ENCODE assay signal across 9 cellular contexts in genomic region chr17:38584350-38584925, GRCh38. TPM values are rescaled to one million over a fixed set of nuclear protein-coding genes. Genes with fewer than 3 reads are reported as not detected.
DNase-seq lines count a peak whose midpoint lies in the region; ATAC-seq, FAIRE-seq and TF ChIP-seq lines count a peak whose summit lies in the region.
"Had no signal": no experiment of that assay in that cellular context is flagged by ENCODE, and none has a peak within 500 bp of the region (broad histone marks: within the 10 kb centered on the region; RNA-seq: fewer than 3 reads in every experiment).

No MANE protein-coding gene starts in this region.

- TF ChIP-seq CTCF in CD4-positive, alpha-beta T cell (IDR thresholded peaks at IDR 0.05), result peak; percentile 91
- TF ChIP-seq CTCF in HFFc6 (IDR thresholded peaks at IDR 0.05) (peak; percentile 97), PC-9 (conservative IDR thresholded peaks at IDR 0.05) (peak; percentile 95), fibroblast of pulmonary artery (IDR thresholded peaks at IDR 0.05; ENCODE audit: low read length, missing control alignments) (peak; percentile 81), omental fat pad (IDR thresholded peaks at IDR 0.05) (peak in 1 of 3 donors; percentile 77)

- intact Hi-C loops in CD4-positive, alpha-beta T cell (cut with DNase I, micrococcal nuclease), result loop anchor here (1.0 to 2.0 kb wide), 3 partner anchors 26 to 92 kb away; no protein-coding TSS in a partner anchor
- intact Hi-C loops in PC-9 (cut with micrococcal nuclease; ENCODE audit: unreplicated experiment), result loop anchor here (1.0 to 2.0 kb wide), 4 partner anchors 26 to 162 kb away; no protein-coding TSS in a partner anchor

- H3K4me2 ChIP-seq in PC-9, result peak overlapping the region; percentile 75

- peaks cover 86% of the 10 kb centered on the region for H3K27me3 Mint-ChIP-seq in CD4-positive, alpha-beta T cell
- peaks cover 47% of the 10 kb centered on the region for H3K27me3 Mint-ChIP-seq in HFFc6 (ENCODE audit: insufficient read depth)

- POLR2A ChIA-PET in CD4-positive, alpha-beta T cell (lab: Charles Lee), result interaction anchor here (3.9 kb wide), 1 partner anchor 26 kb away, joined by 16 read pairs; no protein-coding TSS in a partner anchor
- POLR2A ChIA-PET in PC-9 (lab: Charles Lee; ENCODE audit: unreplicated experiment), result interaction anchor here (0.6 to 0.8 kb wide), 3 partner anchors 24 to 1037 kb away, joined by 3 to 7 read pairs (median 4); no protein-coding TSS in a partner anchor

- peaks cover 36% of the 10 kb centered on the region for H3F3A ChIP-seq in PC-9 (ENCODE audit: insufficient read depth, low read depth)

- ATAC-seq in CD4-positive, alpha-beta T cell (ENCODE audit: poor library complexity), result peak; percentile 88
- ATAC-seq in omental fat pad (ENCODE audit: low FRiP score) (peak; percentile 79), GM21515 (IDR thresholded peaks at IDR 0.05; ENCODE audit: unreplicated experiment) (no peak)

- no peak overlapping the region for H3K4me3 Mint-ChIP-seq in CD4-positive, alpha-beta T cell
- H3K4me3 Mint-ChIP-seq in HFFc6, result no peak overlapping the region; the same call in 1 of the 2 replicates
- H3K4me3 Mint-ChIP-seq: stimulated activated naive CD8-positive, alpha-beta T cell treated with anti-CD3 and anti-CD28 coated beads, Interleukin-15, Interleukin-2, amounts not matched to agents 100 ng/mL and 50 ng/mL, for 24 hours had no signal

- DNase-seq in CD4-positive, alpha-beta T cell, result peak in 9 of 10 experiments; percentile 22 to 68 (median 48)
- DNase-seq in HFFc6 (peak; percentile 23), PC-9 (peak; percentile 81 to 91), fibroblast of pulmonary artery (ENCODE audit: low read depth) (peak; percentile 59), omental fat pad (ENCODE audit: low spot score) (no peak), urothelium cell line (ENCODE audit: low spot score) (peak; percentile 89)
- peak; percentile 29 to 37 for DNase-seq in activated T-helper 1 cell treated with anti-CD3 and anti-CD28 coated beads, Interleukin-2, amount 50 U/mL, for 16 hours (ENCODE audit: low read depth in 1 of 2, low spot score in 1 of 2)

- peaks cover 9% of the 10 kb centered on the region for H3K4me1 Mint-ChIP-seq in CD4-positive, alpha-beta T cell (ENCODE audit: low read depth)
- H3K4me1 Mint-ChIP-seq in HFFc6 (ENCODE audit: low read depth), result peaks cover 11% of the 10 kb centered on the region

- no TSS peak for BruUV-seq in PC-9 (replicated peaks; lab: Mats Ljungman, UMichigan)

- peak overlapping the region; percentile 41; the same call in 1 of the 2 replicates for H3K4me3 ChIP-seq in PC-9
- H3K4me3 ChIP-seq in fibroblast of pulmonary artery (replicated peaks; ENCODE audit: low read depth, low read length), result no peak overlapping the region

- no peaks in the 10 kb centered on the region for H3K9me2 ChIP-seq in PC-9 (ENCODE audit: insufficient read depth)

- no peaks in the 10 kb centered on the region for H3K36me3 ChIP-seq in PC-9 (ENCODE audit: low read depth)

- FAIRE-seq in urothelium cell line (lab: Jason Lieb, UNC), result no peak

- peaks cover 11% of the 10 kb centered on the region; the same call in 1 of the 2 replicates for H3K79me2 ChIP-seq in PC-9 (ENCODE audit: low read depth)

- H4K20me1 ChIP-seq in PC-9 (ENCODE audit: insufficient read depth), result 0 out of 2 replicates have a peak, but pooled peaks cover 3% of the 10 kb centered on the region

- H3K27me3 ChIP-seq in CD4-positive, alpha-beta T cell (ENCODE audit: control insufficient read depth, insufficient read depth, low read length), result peaks cover 85% of the 10 kb centered on the region
- no peaks in the 10 kb centered on the region for H3K27me3 ChIP-seq in PC-9 (ENCODE audit: insufficient read depth, low read depth)

- H2AFZ ChIP-seq in PC-9, result peak overlapping the region; percentile 66; the same call in 1 of the 2 replicates

- H3K27ac Mint-ChIP-seq in CD4-positive, alpha-beta T cell, result no peak overlapping the region
- H3K27ac Mint-ChIP-seq in HFFc6, result no peak overlapping the region
- H3K27ac Mint-ChIP-seq: stimulated activated naive CD8-positive, alpha-beta T cell treated with anti-CD3 and anti-CD28 coated beads, Interleukin-15, Interleukin-2, amounts not matched to agents 100 ng/mL and 50 ng/mL, for 24 hours had no signal

- CTCF ChIA-PET in CD4-positive, alpha-beta T cell (lab: Charles Lee), result interaction anchor here (0.6 to 10.0 kb wide), 7 partner anchors 21 to 92 kb away, joined by 3 to 97 read pairs (median 3); no protein-coding TSS in a partner anchor
- CTCF ChIA-PET in PC-9 (lab: Charles Lee), result interaction anchor here (0.7 to 2.0 kb wide), 4 partner anchors 26 to 133 kb away, joined by 3 to 27 read pairs (median 5); no protein-coding TSS in a partner anchor

- no peaks in the 10 kb centered on the region for H3K9me3 Mint-ChIP-seq in CD4-positive, alpha-beta T cell
- H3K9me3 Mint-ChIP-seq in HFFc6, result no peaks in the 10 kb centered on the region
- H3K9me3 Mint-ChIP-seq: stimulated activated naive CD8-positive, alpha-beta T cell treated with anti-CD3 and anti-CD28 coated beads, Interleukin-15, Interleukin-2, amounts not matched to agents 100 ng/mL and 50 ng/mL, for 24 hours had no signal

- H3K9me3 ChIP-seq in CD4-positive, alpha-beta T cell (ENCODE audit: control insufficient read depth, low read length), result no peaks in the 10 kb centered on the region
- H3K9me3 ChIP-seq in PC-9 (ENCODE audit: insufficient read depth, low read depth), result no peaks in the 10 kb centered on the region

- no peaks in the 10 kb centered on the region for H3K36me3 Mint-ChIP-seq in CD4-positive, alpha-beta T cell (ENCODE audit: low read depth)
- H3K36me3 Mint-ChIP-seq in HFFc6 (ENCODE audit: low read depth), result no peaks in the 10 kb centered on the region

- H3K27ac ChIP-seq in CD4-positive, alpha-beta T cell (ENCODE audit: low read depth, low read length), result no peak overlapping the region
- peak overlapping the region; percentile 84 for H3K27ac ChIP-seq in PC-9

- H3K4me1 ChIP-seq in PC-9 (replicated peaks; ENCODE audit: insufficient read depth), result peaks cover 57% of the 10 kb centered on the region

RNA-seq across cellular contexts. Expression of gene SRCIN1, which starts 21.3 kb away (rescaled TPM):
- total RNA-seq in CD4-positive, alpha-beta T cell, result under 1 TPM in 1 of 2 experiments, not detected in 1; 0.06 TPM
- total RNA-seq in HFFc6 (2021; fragmentation: NEBNext Ultra II Directional; extraction: Animal tissue kit (Norgen Biotek cat#: 25700)), result not detected
- total RNA-seq in PC-9 (2021), result 16.7 and 23.7 TPM in 2 replicates
- 1 to 10 TPM; 1.2 to 5.6 (median 2.7) TPM for total RNA-seq in omental fat pad
